ENCODE assay signal across 10 cellular contexts in genomic region chr11:67628710-67629385, GRCh38. TPM values are rescaled to one million over a fixed set of nuclear protein-coding genes. Genes with fewer than 3 reads are reported as not detected.
A peak's percentile ranks its signal among the peaks of the same experiment; 100 is the strongest.
DNase-seq lines count a peak whose midpoint lies in the region; ATAC-seq, FAIRE-seq and TF ChIP-seq lines count a peak whose summit lies in the region.
"Had no signal": no experiment of that assay in that cellular context is flagged by ENCODE, and none has a peak within 500 bp of the region (broad histone marks: within the 10 kb centered on the region; RNA-seq: fewer than 3 reads in every experiment).

No MANE protein-coding gene starts in this region.

- H3K27ac ChIP-seq in ascending aorta: peak overlapping the region; percentile 81 to 92
- H3K27ac ChIP-seq in HepG2 (ENCODE audit: extremely low read length, insufficient read depth, low read length): peak overlapping the region; percentile 83
- peak overlapping the region in 1 of 2 donors; percentile 94 for H3K27ac ChIP-seq in testis
- H3K27ac ChIP-seq: foreskin keratinocyte had no signal

- H3K27me3 ChIP-seq in ascending aorta (no peaks in the 10 kb centered on the region), HepG2 (ENCODE audit: control insufficient read depth in 1 of 2, insufficient read depth in 2 of 2, low read length in 2 of 2) (no peaks in the 10 kb centered on the region), testis (no peaks in the 10 kb centered on the region)
- H3K27me3 ChIP-seq: foreskin keratinocyte had no signal

- H3K9me3 ChIP-seq in ascending aorta (no peaks in the 10 kb centered on the region), HepG2 (ENCODE audit: low read length) (no peaks in the 10 kb centered on the region), testis (no peaks in the 10 kb centered on the region)

- H3K4me3 ChIP-seq in ascending aorta (peak overlapping the region; percentile 65 to 74), HepG2 (replicated peaks in 1 of 3; ENCODE audit: insufficient read depth in 1 of 3, low read depth in 2 of 3, low read length in 3 of 3) (peak overlapping the region; percentile 5 to 77 (median 30); a peak in 5 of 6 replicates), testis (peak overlapping the region; percentile 70 to 72)

- H3K79me2 ChIP-seq in HepG2 (ENCODE audit: insufficient read depth, low read length): no peaks in the 10 kb centered on the region

- no peak for TF ChIP-seq POLR2A in HepG2 (IDR thresholded peaks at IDR 0.05; ENCODE audit: insufficient read depth in 1 of 2, low read depth in 2 of 2, low read length in 2 of 2)
- TF ChIP-seq POLR2A in testis (IDR thresholded peaks at IDR 0.05): no peak

- no peak for TF ChIP-seq RAD21 in HepG2 (CRISPR knock-in tag; IDR thresholded peaks at IDR 0.05)

- peak overlapping the region; percentile 75 for H3K27ac Mint-ChIP-seq in T-helper 2 cell treated with Interferon-gamma antibody and Interleukin-4, amounts not matched to agents 5 μg/mL and 100 μg/mL, for 36 hours

- H3K36me3 Mint-ChIP-seq in T-helper 2 cell treated with Interferon-gamma antibody and Interleukin-4, amounts not matched to agents 5 μg/mL and 100 μg/mL, for 36 hours (ENCODE audit: low read depth): no peaks in the 10 kb centered on the region

- TF ChIP-seq CTCF in ascending aorta (IDR thresholded peaks at IDR 0.05): no peak
- TF ChIP-seq CTCF in HepG2 (CRISPR knock-in tag; IDR thresholded peaks at IDR 0.05): no peak
- no peak for TF ChIP-seq CTCF in testis (IDR thresholded peaks at IDR 0.05)

- peak overlapping the region; percentile 91 for H3K4me2 ChIP-seq in HepG2 (ENCODE audit: low read depth, low read length)

- BruUV-seq in HepG2 (replicated peaks; lab: Mats Ljungman, UMichigan): TSS peak; percentile 41

- TF ChIP-seq EP300 in HepG2 (IDR thresholded peaks at IDR 0.05; ENCODE audit: low read depth in 2 of 2, low read length in 2 of 2) (no peak), HepG2 (CRISPR knock-in tag; IDR thresholded peaks at IDR 0.05; ENCODE audit: borderline replicate concordance) (no peak)

- CTCF ChIA-PET in HepG2 (lab: Yijun Ruan, JAX; ENCODE audit: low intra/inter-chr PET ratio, low total read pairs): interaction anchor here (2.0 to 2.1 kb wide), 2 partner anchors 14 to 31 kb away, joined by 13 to 16 read pairs; no protein-coding TSS in a partner anchor

- no peaks in the 10 kb centered on the region for H3K27me3 Mint-ChIP-seq in T-helper 2 cell treated with Interferon-gamma antibody and Interleukin-4, amounts not matched to agents 5 μg/mL and 100 μg/mL, for 36 hours (ENCODE audit: low read depth)

- no peaks in the 10 kb centered on the region for H3K9me3 Mint-ChIP-seq in T-helper 2 cell treated with Interferon-gamma antibody and Interleukin-4, amounts not matched to agents 5 μg/mL and 100 μg/mL, for 36 hours

- H3K4me1 ChIP-seq in ascending aorta (peaks cover 4 to 6% of the 10 kb centered on the region in 2 donors), HepG2 (ENCODE audit: insufficient read depth, low read length) (peaks cover 53% of the 10 kb centered on the region), testis (peaks cover 5% of the 10 kb centered on the region)
- H3K4me1 ChIP-seq: foreskin keratinocyte had no signal

- peak overlapping the region; percentile 78 for H3K9ac ChIP-seq in HepG2 (ENCODE audit: insufficient read depth, low read depth, low read length)

- no peak for FAIRE-seq in HepG2 (lab: Jason Lieb, UNC)

- H2AFZ ChIP-seq in HepG2 (ENCODE audit: low read length): no peak overlapping the region

- ATAC-seq in HepG2: no peak
- no peak for ATAC-seq in HG03097 (IDR thresholded peaks at IDR 0.05; ENCODE audit: low FRiP score, unreplicated experiment)

- H3K4me3 Mint-ChIP-seq in T-helper 2 cell treated with Interferon-gamma antibody and Interleukin-4, amounts not matched to agents 5 μg/mL and 100 μg/mL, for 36 hours: peak overlapping the region; percentile 64

- no peak for DNase-seq in T-helper 2 cell treated with Interferon-gamma antibody and Interleukin-4, amounts not matched to agents 5 μg/mL and 100 μg/mL, for 36 hours (ENCODE audit: low spot score)
- no peak for DNase-seq in T-helper 2 cell
- no peak for DNase-seq in ascending aorta (ENCODE audit: low spot score in 2 of 2)
- DNase-seq in HepG2 (ENCODE audit: low spot score): no peak
- DNase-seq in testis: no peak
- DNase-seq in cerebellum (ENCODE audit: low spot score): no peak
- DNase-seq in NCI-H524 treated with DMSO at 0.1 percent for 48 hours (lab: John Stamatoyannopoulos, UW): no peak

- H4K20me1 ChIP-seq in HepG2 (ENCODE audit: insufficient read depth, low read length): no peaks in the 10 kb centered on the region

- no peaks in the 10 kb centered on the region for H3K36me3 ChIP-seq in ascending aorta
- H3K36me3 ChIP-seq in HepG2 (replicated peaks in 1 of 2; ENCODE audit: control insufficient read depth in 1 of 2, insufficient read depth in 2 of 2, low read length in 2 of 2): no peaks in the 10 kb centered on the region
- no peaks in the 10 kb centered on the region for H3K36me3 ChIP-seq in testis (ENCODE audit: low read depth, missing control alignments)

- POLR2A ChIA-PET in HepG2 (lab: Yijun Ruan, JAX): interaction anchor here (1.2 to 4.8 kb wide), 10 partner anchors 11 to 275 kb away, joined by 3 to 52 read pairs (median 7); partner anchors contain the start of genes ACY3, AIP, POLD4 and TBX10

- peaks cover 16% of the 10 kb centered on the region for H3K4me1 Mint-ChIP-seq in T-helper 2 cell treated with Interferon-gamma antibody and Interleukin-4, amounts not matched to agents 5 μg/mL and 100 μg/mL, for 36 hours (ENCODE audit: low read depth)

- in situ Hi-C loops in HepG2 (cut with HindIII; ENCODE audit: extremely low pct_ligation_motif_present, low pct_unique_long_range_greater_than_20kb): no loop called here

- intact Hi-C loops in ascending aorta (cut with DNase I): loop anchor here (2.0 kb wide), 1 partner anchor 46 kb away; the partner anchor contains the start of gene GSTP1
- intact Hi-C loops in HepG2 (cut with micrococcal nuclease; ENCODE audit: unreplicated experiment): no loop called here
- intact Hi-C loops in testis (cut with DNase I; ENCODE audit: low total_unique reads): no loop called here

- 42% methylated on average over 19 of the region's 25 CpGs for WGBS in HepG2 (ENCODE audit: low lambda C conversion rate)
- 59 to 65% methylated on average over 5 to 25 of the region's 25 CpGs for WGBS in testis, 2 donors

RNA-seq across cellular contexts. Expression of gene NUDT8, which starts 0.9 kb away (rescaled TPM):
- total RNA-seq in ascending aorta (23.4 TPM), HepG2 (2016; rRNA removed; fragmentation: Illumina TruSeq; extraction: Trizol) (18.0 and 25.8 TPM in 2 replicates), testis (1 to 10 TPM; 6.2 to 7.0 TPM), cerebellum (2.4 TPM)
- 20.3 and 23.2 TPM in 2 replicates for total RNA-seq in HepG2 (2016; cell fraction: cytosol; rRNA removed; fragmentation: Illumina TruSeq; extraction: Trizol; ENCODE audit: low read depth)
- 15.4 and 25.8 TPM in 2 replicates for total RNA-seq in HepG2 (2016; cell fraction: insoluble cytoplasmic fraction; rRNA removed; fragmentation: Illumina TruSeq; extraction: Trizol)
- total RNA-seq in HepG2 (2016; cell fraction: membrane; rRNA removed; fragmentation: Illumina TruSeq; extraction: Trizol): 20.1 and 24.5 TPM in 2 replicates
- 14.1 and 16.1 TPM in 2 replicates for total RNA-seq in HepG2 (2016; cell fraction: nucleus; rRNA removed; fragmentation: Illumina TruSeq; extraction: Trizol)
- polyA plus RNA-seq in HepG2 (2011; rRNA removed) (6.7 and 7.8 TPM in 2 replicates), testis (ENCODE audit: insufficient read depth, low read depth, low replicate concordance) (4.0 TPM)
- polyA plus RNA-seq in HepG2 (2011; cell fraction: cytosol; rRNA removed): 4.9 and 12.5 TPM in 2 replicates
- polyA plus RNA-seq in HepG2 (2011; cell fraction: nucleus; rRNA removed): 38.1 and 38.7 TPM in 2 replicates
- 13.5 and 13.9 TPM in 2 replicates for polyA plus RNA-seq in HepG2 (2012)
- 26.1 and 30.7 TPM in 2 replicates for polyA plus RNA-seq in HepG2 (2016; cell fraction: cytosol; fragmentation: Illumina TruSeq; extraction: Trizol; ENCODE audit: low read depth)
- polyA plus RNA-seq in HepG2 (2016; cell fraction: insoluble cytoplasmic fraction; fragmentation: Illumina TruSeq; extraction: Trizol; ENCODE audit: low read depth): 20.3 and 26.5 TPM in 2 replicates
- 20.2 and 22.8 TPM in 2 replicates for polyA plus RNA-seq in HepG2 (2016; cell fraction: membrane; fragmentation: Illumina TruSeq; extraction: Trizol; ENCODE audit: low read depth)
- polyA plus RNA-seq in HepG2 (2016; cell fraction: nucleus; fragmentation: Illumina TruSeq; extraction: Trizol; ENCODE audit: insufficient read depth, low read depth): 27.4 and 28.8 TPM in 2 replicates
- 11.2 and 17.2 TPM in 2 replicates for polyA minus RNA-seq in HepG2 (2011; rRNA and poly(A)+ RNA removed; ENCODE audit: low replicate concordance)
- polyA minus RNA-seq in HepG2 (2011; cell fraction: cytosol; rRNA and poly(A)+ RNA removed): 5.1 and 6.1 TPM in 2 replicates
- 11.8 and 16.4 TPM in 2 replicates for polyA minus RNA-seq in HepG2 (2011; cell fraction: nucleus; rRNA and poly(A)+ RNA removed)

RNA-seq across cellular contexts. Expression of gene TBX10, which starts 10.7 kb away (rescaled TPM):
- total RNA-seq in ascending aorta: not detected
- total RNA-seq in HepG2 (2016; rRNA removed; fragmentation: Illumina TruSeq; extraction: Trizol): 0.17 and 0.27 TPM in 2 replicates
- not detected in 2 replicates for total RNA-seq in HepG2 (2016; cell fraction: cytosol; rRNA removed; fragmentation: Illumina TruSeq; extraction: Trizol; ENCODE audit: low read depth)
- total RNA-seq in HepG2 (2016; cell fraction: insoluble cytoplasmic fraction; rRNA removed; fragmentation: Illumina TruSeq; extraction: Trizol): 0.15 and 0.45 TPM in 2 replicates
- total RNA-seq in HepG2 (2016; cell fraction: membrane; rRNA removed; fragmentation: Illumina TruSeq; extraction: Trizol): 0.15 and 0.28 TPM in 2 replicates
- total RNA-seq in HepG2 (2016; cell fraction: nucleus; rRNA removed; fragmentation: Illumina TruSeq; extraction: Trizol): 0.25 and 0.31 TPM in 2 replicates
- polyA plus RNA-seq in HepG2 (2011; rRNA removed): 1.7 and 3.1 TPM in 2 replicates
- polyA plus RNA-seq in HepG2 (2011; cell fraction: cytosol; rRNA removed): 1.5 and 2.1 TPM in 2 replicates
- polyA plus RNA-seq in HepG2 (2011; cell fraction: nucleus; rRNA removed): 2.4 and 3.7 TPM in 2 replicates
- polyA plus RNA-seq in HepG2 (2012): 1.1 and 4.1 TPM in 2 replicates
- polyA plus RNA-seq in HepG2 (2016; cell fraction: cytosol; fragmentation: Illumina TruSeq; extraction: Trizol; ENCODE audit: low read depth): 0.36 and 0.74 TPM in 2 replicates
- polyA plus RNA-seq in HepG2 (2016; cell fraction: insoluble cytoplasmic fraction; fragmentation: Illumina TruSeq; extraction: Trizol; ENCODE audit: low read depth): 0.87 and 1.3 TPM in 2 replicates
- 0.65 and 0.89 TPM in 2 replicates for polyA plus RNA-seq in HepG2 (2016; cell fraction: membrane; fragmentation: Illumina TruSeq; extraction: Trizol; ENCODE audit: low read depth)
- 0.82 and 1.00 TPM in 2 replicates for polyA plus RNA-seq in HepG2 (2016; cell fraction: nucleus; fragmentation: Illumina TruSeq; extraction: Trizol; ENCODE audit: insufficient read depth, low read depth)
- polyA minus RNA-seq in HepG2 (2011; rRNA and poly(A)+ RNA removed; ENCODE audit: low replicate concordance): 0.72 TPM in 1 of 2 replicates, not detected in the other
- 0.62 and 1.3 TPM in 2 replicates for polyA minus RNA-seq in HepG2 (2011; cell fraction: cytosol; rRNA and poly(A)+ RNA removed)
- polyA minus RNA-seq in HepG2 (2011; cell fraction: nucleus; rRNA and poly(A)+ RNA removed): 0.26 TPM in 1 of 2 replicates, not detected in the other
- under 1 TPM in 1 of 2 donors, not detected in 1; 0.50 TPM for total RNA-seq in testis
- polyA plus RNA-seq in testis (ENCODE audit: insufficient read depth, low read depth, low replicate concordance): not detected
- total RNA-seq in cerebellum: not detected
- total RNA-seq: foreskin keratinocyte; T-helper 1 cell treated with Interleukin-12 subunit alpha and Interleukin-12 subunit beta and Interleukin-4 antibody, amounts not matched to agents 30 ng/mL and 1 ng/mL, for 36 hours had no signal
- polyA plus RNA-seq: foreskin keratinocyte had no signal

RNA-seq across cellular contexts. Expression of gene ACY3, which starts 21.7 kb away (rescaled TPM):
- total RNA-seq in ascending aorta (not detected), HepG2 (2016; rRNA removed; fragmentation: Illumina TruSeq; extraction: Trizol) (3.3 and 3.4 TPM in 2 replicates), testis (under 1 TPM in 1 of 2 donors, not detected in 1; 0.50 TPM), cerebellum (0.27 TPM)
- total RNA-seq in HepG2 (2016; cell fraction: cytosol; rRNA removed; fragmentation: Illumina TruSeq; extraction: Trizol; ENCODE audit: low read depth): 1.1 and 1.2 TPM in 2 replicates
- total RNA-seq in HepG2 (2016; cell fraction: insoluble cytoplasmic fraction; rRNA removed; fragmentation: Illumina TruSeq; extraction: Trizol): 3.4 and 4.0 TPM in 2 replicates
- 1.5 and 1.9 TPM in 2 replicates for total RNA-seq in HepG2 (2016; cell fraction: membrane; rRNA removed; fragmentation: Illumina TruSeq; extraction: Trizol)
- total RNA-seq in HepG2 (2016; cell fraction: nucleus; rRNA removed; fragmentation: Illumina TruSeq; extraction: Trizol): 1.6 and 1.7 TPM in 2 replicates
- polyA plus RNA-seq in HepG2 (2011; rRNA removed) (3.7 and 7.6 TPM in 2 replicates), testis (ENCODE audit: insufficient read depth, low read depth, low replicate concordance) (0.66 TPM)
- 3.7 and 4.0 TPM in 2 replicates for polyA plus RNA-seq in HepG2 (2011; cell fraction: cytosol; rRNA removed)
- polyA plus RNA-seq in HepG2 (2011; cell fraction: nucleus; rRNA removed): 8.6 and 13.6 TPM in 2 replicates
- polyA plus RNA-seq in HepG2 (2012): 3.9 and 4.4 TPM in 2 replicates
- 0.75 and 1.2 TPM in 2 replicates for polyA plus RNA-seq in HepG2 (2016; cell fraction: cytosol; fragmentation: Illumina TruSeq; extraction: Trizol; ENCODE audit: low read depth)
- 3.5 and 4.2 TPM in 2 replicates for polyA plus RNA-seq in HepG2 (2016; cell fraction: insoluble cytoplasmic fraction; fragmentation: Illumina TruSeq; extraction: Trizol; ENCODE audit: low read depth)
- 1.7 and 1.9 TPM in 2 replicates for polyA plus RNA-seq in HepG2 (2016; cell fraction: membrane; fragmentation: Illumina TruSeq; extraction: Trizol; ENCODE audit: low read depth)
- polyA plus RNA-seq in HepG2 (2016; cell fraction: nucleus; fragmentation: Illumina TruSeq; extraction: Trizol; ENCODE audit: insufficient read depth, low read depth): 6.5 and 6.8 TPM in 2 replicates
- polyA minus RNA-seq in HepG2 (2011; rRNA and poly(A)+ RNA removed; ENCODE audit: low replicate concordance): 3.0 TPM in 1 of 2 replicates, not detected in the other
- polyA minus RNA-seq in HepG2 (2011; cell fraction: cytosol; rRNA and poly(A)+ RNA removed): 2.1 and 2.2 TPM in 2 replicates
- 0.90 and 1.1 TPM in 2 replicates for polyA minus RNA-seq in HepG2 (2011; cell fraction: nucleus; rRNA and poly(A)+ RNA removed)
- total RNA-seq: foreskin keratinocyte; T-helper 1 cell treated with Interleukin-12 subunit alpha and Interleukin-12 subunit beta and Interleukin-4 antibody, amounts not matched to agents 30 ng/mL and 1 ng/mL, for 36 hours had no signal
- polyA plus RNA-seq: foreskin keratinocyte had no signal

RNA-seq across cellular contexts. Expression of gene NDUFV1, which starts 22.1 kb away (rescaled TPM):
- total RNA-seq in ascending aorta (128 TPM), HepG2 (2016; rRNA removed; fragmentation: Illumina TruSeq; extraction: Trizol) (137 and 140 TPM in 2 replicates), testis (100 to 1,000 TPM; 312 to 369 TPM), cerebellum (106 TPM)
- 56.4 and 57.7 TPM in 2 replicates for total RNA-seq in HepG2 (2016; cell fraction: cytosol; rRNA removed; fragmentation: Illumina TruSeq; extraction: Trizol; ENCODE audit: low read depth)
- total RNA-seq in HepG2 (2016; cell fraction: insoluble cytoplasmic fraction; rRNA removed; fragmentation: Illumina TruSeq; extraction: Trizol): 130 and 141 TPM in 2 replicates
- 58.9 and 72.8 TPM in 2 replicates for total RNA-seq in HepG2 (2016; cell fraction: membrane; rRNA removed; fragmentation: Illumina TruSeq; extraction: Trizol)
- total RNA-seq in HepG2 (2016; cell fraction: nucleus; rRNA removed; fragmentation: Illumina TruSeq; extraction: Trizol): 73.7 and 87.9 TPM in 2 replicates
- polyA plus RNA-seq in HepG2 (2011; rRNA removed) (88.9 and 92.4 TPM in 2 replicates), testis (ENCODE audit: insufficient read depth, low read depth, low replicate concordance) (187 TPM)
- polyA plus RNA-seq in HepG2 (2011; cell fraction: cytosol; rRNA removed): 80.9 and 124 TPM in 2 replicates
- polyA plus RNA-seq in HepG2 (2011; cell fraction: nucleus; rRNA removed): 241 and 294 TPM in 2 replicates
- polyA plus RNA-seq in HepG2 (2012): 86.7 and 89.4 TPM in 2 replicates
- 41.2 and 47.2 TPM in 2 replicates for polyA plus RNA-seq in HepG2 (2016; cell fraction: cytosol; fragmentation: Illumina TruSeq; extraction: Trizol; ENCODE audit: low read depth)
- polyA plus RNA-seq in HepG2 (2016; cell fraction: insoluble cytoplasmic fraction; fragmentation: Illumina TruSeq; extraction: Trizol; ENCODE audit: low read depth): 109 and 121 TPM in 2 replicates
- polyA plus RNA-seq in HepG2 (2016; cell fraction: membrane; fragmentation: Illumina TruSeq; extraction: Trizol; ENCODE audit: low read depth): 38.1 and 45.1 TPM in 2 replicates
- polyA plus RNA-seq in HepG2 (2016; cell fraction: nucleus; fragmentation: Illumina TruSeq; extraction: Trizol; ENCODE audit: insufficient read depth, low read depth): 169 and 179 TPM in 2 replicates
- polyA minus RNA-seq in HepG2 (2011; rRNA and poly(A)+ RNA removed; ENCODE audit: low replicate concordance): 124 and 164 TPM in 2 replicates
- polyA minus RNA-seq in HepG2 (2011; cell fraction: cytosol; rRNA and poly(A)+ RNA removed): 50.1 and 58.7 TPM in 2 replicates
- polyA minus RNA-seq in HepG2 (2011; cell fraction: nucleus; rRNA and poly(A)+ RNA removed): 52.5 and 56.4 TPM in 2 replicates

RNA-seq across cellular contexts. Expression of gene GSTP1, which starts 45.2 kb away (rescaled TPM):
- 1,335 TPM for total RNA-seq in ascending aorta
- not detected in 2 replicates for total RNA-seq in HepG2 (2016; rRNA removed; fragmentation: Illumina TruSeq; extraction: Trizol)
- not detected in 2 replicates for total RNA-seq in HepG2 (2016; cell fraction: cytosol; rRNA removed; fragmentation: Illumina TruSeq; extraction: Trizol; ENCODE audit: low read depth)
- total RNA-seq in HepG2 (2016; cell fraction: insoluble cytoplasmic fraction; rRNA removed; fragmentation: Illumina TruSeq; extraction: Trizol): not detected in 2 replicates
- not detected in 2 replicates for total RNA-seq in HepG2 (2016; cell fraction: membrane; rRNA removed; fragmentation: Illumina TruSeq; extraction: Trizol)
- total RNA-seq in HepG2 (2016; cell fraction: nucleus; rRNA removed; fragmentation: Illumina TruSeq; extraction: Trizol): not detected in 2 replicates
- 0.33 TPM in 1 of 2 replicates, not detected in the other for polyA plus RNA-seq in HepG2 (2011; rRNA removed)
- polyA plus RNA-seq in HepG2 (2011; cell fraction: cytosol; rRNA removed): 0.27 and 0.32 TPM in 2 replicates
- 0.35 and 0.42 TPM in 2 replicates for polyA plus RNA-seq in HepG2 (2011; cell fraction: nucleus; rRNA removed)
- polyA plus RNA-seq in HepG2 (2012): not detected in 2 replicates
- not detected in 2 replicates for polyA plus RNA-seq in HepG2 (2016; cell fraction: cytosol; fragmentation: Illumina TruSeq; extraction: Trizol; ENCODE audit: low read depth)
- polyA plus RNA-seq in HepG2 (2016; cell fraction: insoluble cytoplasmic fraction; fragmentation: Illumina TruSeq; extraction: Trizol; ENCODE audit: low read depth): not detected in 2 replicates
- polyA plus RNA-seq in HepG2 (2016; cell fraction: membrane; fragmentation: Illumina TruSeq; extraction: Trizol; ENCODE audit: low read depth): not detected in 2 replicates
- not detected in 2 replicates for polyA plus RNA-seq in HepG2 (2016; cell fraction: nucleus; fragmentation: Illumina TruSeq; extraction: Trizol; ENCODE audit: insufficient read depth, low read depth)
- polyA minus RNA-seq in HepG2 (2011; rRNA and poly(A)+ RNA removed; ENCODE audit: low replicate concordance): 3.7 and 5.0 TPM in 2 replicates
- polyA minus RNA-seq in HepG2 (2011; cell fraction: cytosol; rRNA and poly(A)+ RNA removed): not detected in 2 replicates
- polyA minus RNA-seq in HepG2 (2011; cell fraction: nucleus; rRNA and poly(A)+ RNA removed): not detected in 2 replicates
- total RNA-seq in testis: 100 to 1,000 TPM; 117 to 201 TPM
- polyA plus RNA-seq in testis (ENCODE audit: insufficient read depth, low read depth, low replicate concordance): 211 TPM
- total RNA-seq in cerebellum: 129 TPM
